14 cellular contexts compared by ENCODE assay signal in the genomic region with DNA sequence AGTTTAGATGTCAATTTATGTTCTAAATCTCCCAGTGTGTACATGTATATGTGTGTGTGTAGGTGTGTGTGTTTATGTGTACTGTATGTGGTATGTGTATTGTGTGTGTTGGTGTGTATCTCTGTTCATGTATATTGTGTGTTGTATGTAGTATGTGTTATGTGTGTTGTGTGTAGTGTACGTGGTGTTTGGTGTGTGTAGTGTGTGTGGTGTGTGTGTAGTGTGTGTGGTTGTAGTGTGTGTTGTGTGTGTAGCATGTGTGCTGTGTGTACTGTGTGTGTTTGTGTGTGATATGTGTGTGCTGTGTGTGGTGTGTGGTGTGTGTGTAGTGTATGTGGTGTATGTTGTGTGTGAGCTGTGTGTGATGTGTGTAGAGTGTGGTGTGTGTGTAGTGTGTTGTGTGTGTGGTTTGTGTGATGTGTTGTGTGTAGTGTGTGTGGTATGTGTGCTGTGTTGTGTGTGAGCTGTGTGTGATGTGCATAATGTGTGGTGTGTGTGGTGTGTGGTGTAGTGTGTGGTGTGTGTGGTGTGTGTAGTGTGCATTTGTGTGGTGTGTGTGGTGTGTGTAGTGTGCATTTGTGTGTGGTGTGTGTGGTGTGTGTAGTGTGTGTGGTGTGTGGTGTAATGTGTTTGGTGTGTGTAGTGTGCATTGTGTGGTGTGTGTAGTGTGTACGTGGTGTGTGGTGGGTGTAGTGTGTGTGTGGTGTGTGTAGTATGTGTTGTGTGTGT. TPM values are rescaled to one million over a fixed set of nuclear protein-coding genes. Genes with fewer than 3 reads are reported as not detected.
DNase-seq lines count a peak whose midpoint lies in the region; ATAC-seq, FAIRE-seq and TF ChIP-seq lines count a peak whose summit lies in the region.
"Had no signal": no experiment of that assay in that cellular context is flagged by ENCODE, and none has a peak within 500 bp of the region (broad histone marks: within the 10 kb centered on the region; RNA-seq: fewer than 3 reads in every experiment).

No MANE protein-coding gene starts in this region.

- H3K79me2 ChIP-seq in mammary epithelial cell (ENCODE audit: insufficient read depth, low read length) (no peaks in the 10 kb centered on the region), OCI-LY7 (ENCODE audit: insufficient read depth, low read depth, low read length) (no peaks in the 10 kb centered on the region)

- dilution Hi-C loops in mammary epithelial cell (cut with HindIII; ENCODE audit: low sequenced_read_pairs): no loop called here

- H3K4me2 ChIP-seq in mammary epithelial cell (ENCODE audit: insufficient read depth, low read depth, low read length) (no peak overlapping the region), OCI-LY7 (ENCODE audit: low read length) (no peak overlapping the region)

- H3K36me3 ChIP-seq in CD4-positive, CD25-positive, alpha-beta regulatory T cell (ENCODE audit: control insufficient read depth, insufficient read depth, low read length): no peaks in the 10 kb centered on the region
- no peaks in the 10 kb centered on the region for H3K36me3 ChIP-seq in small intestine (ENCODE audit: control insufficient read depth in 2 of 2, insufficient read depth in 2 of 2, low read length in 2 of 2)
- H3K36me3 ChIP-seq in mammary epithelial cell (ENCODE audit: insufficient read depth, low read length): no peaks in the 10 kb centered on the region
- H3K36me3 ChIP-seq in OCI-LY7 (ENCODE audit: insufficient read depth, low read length): no peaks in the 10 kb centered on the region
- H3K36me3 ChIP-seq: breast epithelium had no signal

- H3K36me3 Mint-ChIP-seq in CD4-positive, CD25-positive, alpha-beta regulatory T cell: no peaks in the 10 kb centered on the region
- H3K36me3 Mint-ChIP-seq in activated T-helper 2 cell treated with anti-CD3 and anti-CD28 coated beads, Interferon-gamma antibody, Interleukin-2, Interleukin-4, amounts not matched to agents 10 μg/mL and 5 μg/mL and 100 μg/mL, durations not matched to agents 14 hours and 24 hours and 36 hours (ENCODE audit: low read depth): peaks cover 4% of the 10 kb centered on the region
- H3K36me3 Mint-ChIP-seq in naive thymus-derived CD8-positive, alpha-beta T cell: no peaks in the 10 kb centered on the region

- no peak for ATAC-seq in CD4-positive, CD25-positive, alpha-beta regulatory T cell (ENCODE audit: low read depth in 2 of 2)
- ATAC-seq in naive thymus-derived CD8-positive, alpha-beta T cell: no peak

- peak overlapping the region; percentile 40 to 86 (median 77) for H3K4me3 Mint-ChIP-seq in CD4-positive, CD25-positive, alpha-beta regulatory T cell
- H3K4me3 Mint-ChIP-seq in activated T-helper 2 cell treated with anti-CD3 and anti-CD28 coated beads, Interferon-gamma antibody, Interleukin-2, Interleukin-4, amounts not matched to agents 10 μg/mL and 5 μg/mL and 100 μg/mL, durations not matched to agents 14 hours and 24 hours and 36 hours (ENCODE audit: low read depth): peak overlapping the region; percentile 1
- H3K4me3 Mint-ChIP-seq in naive thymus-derived CD8-positive, alpha-beta T cell: peak overlapping the region in 6 of 10 donors; percentile 4 to 59 (median 22)

- no peaks in the 10 kb centered on the region for H3K27me3 Mint-ChIP-seq in CD4-positive, CD25-positive, alpha-beta regulatory T cell
- peaks cover 17% of the 10 kb centered on the region for H3K27me3 Mint-ChIP-seq in activated T-helper 2 cell treated with anti-CD3 and anti-CD28 coated beads, Interferon-gamma antibody, Interleukin-2, Interleukin-4, amounts not matched to agents 10 μg/mL and 5 μg/mL and 100 μg/mL, durations not matched to agents 14 hours and 24 hours and 36 hours (ENCODE audit: low read depth)
- peaks cover 25 to 46% (median 42%) of the 10 kb centered on the region in 5 donors for H3K27me3 Mint-ChIP-seq in naive thymus-derived CD8-positive, alpha-beta T cell

- CTCF ChIA-PET in mammary epithelial cell (lab: Charles Lee; ENCODE audit: low non-redundant PET) (no interaction called here), OCI-LY7 (lab: Charles Lee; ENCODE audit: unreplicated experiment) (no interaction called here)

- no peak overlapping the region for H3K9ac ChIP-seq in mammary epithelial cell (ENCODE audit: insufficient read depth, low read length)

- DNase-seq in CD4-positive, CD25-positive, alpha-beta regulatory T cell: no peak
- no peak for DNase-seq in GM18507 (ENCODE audit: extremely low spot score, insufficient read length, low read depth)
- DNase-seq in activated T-helper 2 cell treated with anti-CD3 and anti-CD28 coated beads, Interferon-gamma antibody, Interleukin-2, Interleukin-4, amounts not matched to agents 10 μg/mL and 5 μg/mL and 100 μg/mL, durations not matched to agents 14 hours and 24 hours and 36 hours (ENCODE audit: low spot score): no peak
- DNase-seq in naive thymus-derived CD8-positive, alpha-beta T cell: no peak
- DNase-seq in small intestine: no peak
- no peak for DNase-seq in mammary epithelial cell
- DNase-seq in OCI-LY7 (ENCODE audit: low spot score): no peak
- DNase-seq: Karpas-422, NCI-H446 had no signal

- intact Hi-C loops in activated T-helper 2 cell treated with anti-CD3 and anti-CD28 coated beads, Interferon-gamma antibody, Interleukin-2, Interleukin-4, amounts not matched to agents 10 μg/mL and 5 μg/mL and 100 μg/mL, durations not matched to agents 14 hours and 24 hours and 36 hours (cut with micrococcal nuclease): loop anchor here (5.0 kb wide), 1 partner anchor 132 kb away; a partner anchor contains a TSS
- intact Hi-C loops in mammary epithelial cell (cut with micrococcal nuclease): no loop called here
- intact Hi-C loops in OCI-LY7 (cut with micrococcal nuclease; ENCODE audit: unreplicated experiment): no loop called here

- no peak overlapping the region for H2AFZ ChIP-seq in mammary epithelial cell (ENCODE audit: low read depth, low read length)
- no peak overlapping the region for H2AFZ ChIP-seq in OCI-LY7 (ENCODE audit: low read length)

- peaks cover 0 to 4% (median 0%) of the 10 kb centered on the region in 7 donors for H3K9me3 Mint-ChIP-seq in CD4-positive, CD25-positive, alpha-beta regulatory T cell
- peaks cover 7% of the 10 kb centered on the region for H3K9me3 Mint-ChIP-seq in activated T-helper 2 cell treated with anti-CD3 and anti-CD28 coated beads, Interferon-gamma antibody, Interleukin-2, Interleukin-4, amounts not matched to agents 10 μg/mL and 5 μg/mL and 100 μg/mL, durations not matched to agents 14 hours and 24 hours and 36 hours
- H3K9me3 Mint-ChIP-seq in naive thymus-derived CD8-positive, alpha-beta T cell: no peaks in the 10 kb centered on the region

- TF ChIP-seq CTCF in mammary epithelial cell (conservative IDR thresholded peaks at IDR 0.05 in 1 of 2, IDR thresholded peaks at IDR 0.05 in 1 of 2; ENCODE audit: extremely low read depth in 1 of 2, insufficient read depth in 1 of 2, low read depth in 1 of 2, low read length in 2 of 2): no peak
- no peak for TF ChIP-seq CTCF in OCI-LY7 (conservative IDR thresholded peaks at IDR 0.05; ENCODE audit: low read length)

- POLR2A ChIA-PET in naive thymus-derived CD8-positive, alpha-beta T cell (lab: Charles Lee): no interaction called here
- POLR2A ChIA-PET in OCI-LY7 (lab: Charles Lee): no interaction called here

- in situ Hi-C loops in mammary epithelial cell (cut with MboI; ENCODE audit: low sequenced_read_pairs in 2 of 2): no loop called here

- H3K4me1 Mint-ChIP-seq in CD4-positive, CD25-positive, alpha-beta regulatory T cell: peaks cover 11 to 77% (median 36%) of the 10 kb centered on the region in 4 donors
- H3K4me1 Mint-ChIP-seq in activated T-helper 2 cell treated with anti-CD3 and anti-CD28 coated beads, Interferon-gamma antibody, Interleukin-2, Interleukin-4, amounts not matched to agents 10 μg/mL and 5 μg/mL and 100 μg/mL, durations not matched to agents 14 hours and 24 hours and 36 hours (ENCODE audit: low read depth): peaks cover 65% of the 10 kb centered on the region
- peaks cover 39 to 74% (median 61%) of the 10 kb centered on the region in 4 donors for H3K4me1 Mint-ChIP-seq in naive thymus-derived CD8-positive, alpha-beta T cell

- peak overlapping the region; percentile 86 to 94 (median 91) for H3K27ac Mint-ChIP-seq in CD4-positive, CD25-positive, alpha-beta regulatory T cell
- peak overlapping the region; percentile 77 for H3K27ac Mint-ChIP-seq in activated T-helper 2 cell treated with anti-CD3 and anti-CD28 coated beads, Interferon-gamma antibody, Interleukin-2, Interleukin-4, amounts not matched to agents 10 μg/mL and 5 μg/mL and 100 μg/mL, durations not matched to agents 14 hours and 24 hours and 36 hours
- H3K27ac Mint-ChIP-seq in naive thymus-derived CD8-positive, alpha-beta T cell: peak overlapping the region; percentile 6 to 88 (median 66)
- H3K27ac Mint-ChIP-seq: progenitor cell of endocrine pancreas had no signal

- peak; percentile 82 for FAIRE-seq in GM18507 (lab: Jason Lieb, UNC)
- no peak for FAIRE-seq in small intestine (lab: Jason Lieb, UNC)

- no peaks in the 10 kb centered on the region for H3K9me2 ChIP-seq in OCI-LY7 (ENCODE audit: insufficient read depth, low read length)

- H3K9me3 ChIP-seq in CD4-positive, CD25-positive, alpha-beta regulatory T cell (ENCODE audit: control insufficient read depth in 2 of 2, low read length in 2 of 2): no peaks in the 10 kb centered on the region
- H3K9me3 ChIP-seq in small intestine (ENCODE audit: control insufficient read depth, low read depth): no peaks in the 10 kb centered on the region
- H3K9me3 ChIP-seq in mammary epithelial cell (replicated peaks; ENCODE audit: insufficient read depth, low read length): no peaks in the 10 kb centered on the region
- peaks cover 13% of the 10 kb centered on the region; the same call in 1 of the 2 replicates for H3K9me3 ChIP-seq in OCI-LY7 (ENCODE audit: low read length)
- H3K9me3 ChIP-seq: breast epithelium had no signal

- H3K27me3 ChIP-seq in CD4-positive, CD25-positive, alpha-beta regulatory T cell (ENCODE audit: control insufficient read depth, insufficient read depth, low read length): no peaks in the 10 kb centered on the region
- peaks cover 0 to 19% of the 10 kb centered on the region in 2 donors for H3K27me3 ChIP-seq in small intestine (ENCODE audit: control insufficient read depth in 2 of 2, insufficient read depth in 2 of 2, low read length in 2 of 2)
- peaks cover 20% of the 10 kb centered on the region for H3K27me3 ChIP-seq in mammary epithelial cell (ENCODE audit: insufficient read depth, low read length)

- H3K4me1 ChIP-seq in CD4-positive, CD25-positive, alpha-beta regulatory T cell (ENCODE audit: control insufficient read depth, insufficient read depth, low read length, poor library complexity, severe bottlenecking): peaks cover 54% of the 10 kb centered on the region
- peaks cover 0 to 2% of the 10 kb centered on the region in 2 donors for H3K4me1 ChIP-seq in small intestine (ENCODE audit: control insufficient read depth in 2 of 2, insufficient read depth in 1 of 2, low read depth in 1 of 2, low read length in 1 of 2)
- H3K4me1 ChIP-seq in mammary epithelial cell (ENCODE audit: insufficient read depth, low read length): no peaks in the 10 kb centered on the region
- H3K4me1 ChIP-seq in OCI-LY7 (ENCODE audit: insufficient read depth, low read length, poor library complexity, severe bottlenecking): peaks cover 9% of the 10 kb centered on the region
- H3K4me1 ChIP-seq: breast epithelium had no signal

- peak overlapping the region; percentile 10 for H3K4me3 ChIP-seq in CD4-positive, CD25-positive, alpha-beta regulatory T cell (ENCODE audit: low read depth, low read length)
- no peak overlapping the region for H3K4me3 ChIP-seq in small intestine (ENCODE audit: low read depth in 1 of 2, low read length in 2 of 2)
- H3K4me3 ChIP-seq in mammary epithelial cell (replicated peaks in 1 of 3; ENCODE audit: insufficient read depth in 1 of 3, low read depth in 2 of 3, low read length in 3 of 3): no peak overlapping the region
- no peak overlapping the region for H3K4me3 ChIP-seq in OCI-LY7 (ENCODE audit: low read depth, low read length, poor library complexity, severe bottlenecking)
- H3K4me3 ChIP-seq: breast epithelium had no signal

- H3K27ac ChIP-seq in CD4-positive, CD25-positive, alpha-beta regulatory T cell (ENCODE audit: insufficient read depth, low read length, poor library complexity, severe bottlenecking): no peak overlapping the region
- H3K27ac ChIP-seq in small intestine (ENCODE audit: low read depth in 1 of 2, low read length in 1 of 2) (no peak overlapping the region), mammary epithelial cell (ENCODE audit: insufficient read depth, low read depth, low read length) (no peak overlapping the region), OCI-LY7 (ENCODE audit: low read depth, low read length, poor library complexity, severe bottlenecking) (no peak overlapping the region)

- no peaks in the 10 kb centered on the region for H4K20me1 ChIP-seq in mammary epithelial cell (ENCODE audit: insufficient read depth, low read length)
- H4K20me1 ChIP-seq in OCI-LY7 (ENCODE audit: insufficient read depth, low read length): no peaks in the 10 kb centered on the region

- WGBS in small intestine, 3 donors: 67 to 87% (median 78%) methylated on average over 2 of the region's 2 CpGs
- WGBS in mammary epithelial cell (ENCODE audit: low coverage, missing lambda C conversion rate): 83% methylated on average over 2 of the region's 2 CpGs

- BruUV-seq in mammary epithelial cell (replicated peaks; lab: Mats Ljungman, UMichigan) (no TSS peak), OCI-LY7 (replicated peaks; lab: Mats Ljungman, UMichigan) (no TSS peak)

RNA-seq across cellular contexts. Expression of a gene that starts 5.2 kb away (rescaled TPM):
- total RNA-seq in CD4-positive, CD25-positive, alpha-beta regulatory T cell: 0.44 TPM
- not detected for polyA plus RNA-seq in CD4-positive, CD25-positive, alpha-beta regulatory T cell
- 0.09 and 0.30 TPM in 2 replicates for total RNA-seq in activated T-helper 2 cell treated with anti-CD3 and anti-CD28 coated beads, Interferon-gamma antibody, Interleukin-2, Interleukin-4, amounts not matched to agents 10 μg/mL and 5 μg/mL and 100 μg/mL, durations not matched to agents 14 hours and 24 hours and 36 hours
- not detected for total RNA-seq in naive thymus-derived CD8-positive, alpha-beta T cell
- not detected for polyA plus RNA-seq in naive thymus-derived CD8-positive, alpha-beta T cell
- under 1 TPM in 1 of 3 donors, not detected in 2; 0.04 TPM for polyA plus RNA-seq in small intestine
- total RNA-seq in mammary epithelial cell: not detected
- not detected for polyA plus RNA-seq in mammary epithelial cell
- not detected for polyA minus RNA-seq in mammary epithelial cell
- not detected in 2 replicates for total RNA-seq in OCI-LY7 (2014; rRNA removed; shearing (Covaris generic))
- total RNA-seq in OCI-LY7 (2022): not detected in 2 replicates
- total RNA-seq: fibroblast of lung, mucosa of gallbladder, progenitor cell of endocrine pancreas, Right ventricle myocardium superior had no signal
- polyA plus RNA-seq: fibroblast of lung had no signal

RNA-seq across cellular contexts. Expression of a gene that starts 5.6 kb away (rescaled TPM):
- 12.3 TPM for total RNA-seq in CD4-positive, CD25-positive, alpha-beta regulatory T cell
- 1 to 10 TPM; 6.0 to 8.6 (median 6.6) TPM for polyA plus RNA-seq in CD4-positive, CD25-positive, alpha-beta regulatory T cell
- total RNA-seq in activated T-helper 2 cell treated with anti-CD3 and anti-CD28 coated beads, Interferon-gamma antibody, Interleukin-2, Interleukin-4, amounts not matched to agents 10 μg/mL and 5 μg/mL and 100 μg/mL, durations not matched to agents 14 hours and 24 hours and 36 hours: 42.0 and 44.7 TPM in 2 replicates
- total RNA-seq in naive thymus-derived CD8-positive, alpha-beta T cell: under 1 TPM; 0.23 to 0.47 TPM
- 1 to 10 TPM in 1 of 3 donors, under 1 TPM in 2; 0.15 to 6.0 (median 0.60) TPM for polyA plus RNA-seq in naive thymus-derived CD8-positive, alpha-beta T cell
- 1 to 10 TPM in 1 of 3 donors, under 1 TPM in 1, not detected in 1; 0.27 to 1.2 TPM for polyA plus RNA-seq in small intestine
- total RNA-seq in mammary epithelial cell: not detected
- polyA plus RNA-seq in mammary epithelial cell: not detected
- not detected for polyA minus RNA-seq in mammary epithelial cell
- not detected in 2 replicates for total RNA-seq in OCI-LY7 (2014; rRNA removed; shearing (Covaris generic))
- total RNA-seq in OCI-LY7 (2022): not detected in 2 replicates
- total RNA-seq: fibroblast of lung, progenitor cell of endocrine pancreas had no signal
- polyA plus RNA-seq: fibroblast of lung had no signal

RNA-seq across cellular contexts. Expression of a gene that starts 55.3 kb away (rescaled TPM):
- 3.8 TPM for total RNA-seq in CD4-positive, CD25-positive, alpha-beta regulatory T cell
- under 1 TPM in 2 of 4 donors, not detected in 2; 0.16 to 0.67 TPM for polyA plus RNA-seq in CD4-positive, CD25-positive, alpha-beta regulatory T cell
- 3.2 and 3.9 TPM in 2 replicates for total RNA-seq in activated T-helper 2 cell treated with anti-CD3 and anti-CD28 coated beads, Interferon-gamma antibody, Interleukin-2, Interleukin-4, amounts not matched to agents 10 μg/mL and 5 μg/mL and 100 μg/mL, durations not matched to agents 14 hours and 24 hours and 36 hours
- total RNA-seq in naive thymus-derived CD8-positive, alpha-beta T cell: not detected
- not detected for polyA plus RNA-seq in naive thymus-derived CD8-positive, alpha-beta T cell
- polyA plus RNA-seq in small intestine (100 to 1,000 TPM in 1 of 3 donors, 10 to 100 TPM in 1, 1 to 10 TPM in 1; 3.3 to 102 (median 82.3) TPM), mammary epithelial cell (not detected)
- total RNA-seq in mammary epithelial cell (not detected), OCI-LY7 (2022) (0.50 and 0.84 TPM in 2 replicates)
- polyA minus RNA-seq in mammary epithelial cell: not detected
- not detected in 2 replicates for total RNA-seq in OCI-LY7 (2014; rRNA removed; shearing (Covaris generic))
- total RNA-seq: fibroblast of lung, Right ventricle myocardium superior had no signal
- polyA plus RNA-seq: fibroblast of lung had no signal

Comparison
In these comparisons a context has a peak if more than half of its experiments do, and no peak if none do; other contexts are left out.
1. H3K4me3 Mint-ChIP-seq: peak in every context shown above with its lines; median percentile 77 in CD4-positive, CD25-positive, alpha-beta regulatory T cell; 22 in naive thymus-derived CD8-positive, alpha-beta T cell; 1 in activated T-helper 2 cell treated with anti-CD3 and anti-CD28 coated beads, Interferon-gamma antibody, Interleukin-2, Interleukin-4, amounts not matched to agents 10 μg/mL and 5 μg/mL and 100 μg/mL, durations not matched to agents 14 hours and 24 hours and 36 hours.